ENCODE assay signal across 8 cellular contexts in the genomic region with DNA sequence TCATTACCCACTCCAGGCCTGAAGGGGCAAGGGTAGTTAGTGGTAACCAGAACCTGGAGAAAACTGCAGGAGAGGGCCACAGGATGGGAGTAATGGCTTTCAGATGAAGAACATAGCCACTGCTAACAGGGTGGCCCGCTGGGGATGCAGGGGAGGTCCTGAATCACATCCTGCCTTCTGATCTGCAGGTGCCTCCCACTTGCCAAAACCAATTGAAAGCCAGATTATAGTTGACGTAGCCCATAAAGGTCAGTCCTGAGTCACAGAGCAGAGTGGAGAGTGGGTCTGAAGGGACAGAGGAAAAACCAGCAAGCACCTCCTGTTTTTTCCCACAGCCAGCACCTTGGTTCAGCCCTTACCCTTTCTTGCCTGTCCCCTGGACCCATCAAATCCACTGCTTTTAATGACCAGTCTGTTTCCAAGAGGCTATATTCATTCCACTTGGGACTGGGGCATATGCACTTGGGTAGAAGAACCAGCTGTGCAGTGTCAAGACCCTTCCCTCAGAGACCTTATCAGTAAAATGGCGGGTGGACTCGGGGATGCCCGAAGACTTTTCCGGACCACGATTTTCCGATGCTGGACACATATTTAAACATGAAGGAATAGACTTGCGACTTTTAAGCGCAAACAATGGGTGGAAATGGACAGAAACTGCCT. TPM values are rescaled to one million over a fixed set of nuclear protein-coding genes. Genes with fewer than 3 reads are reported as not detected.
DNase-seq lines count a peak whose midpoint lies in the region; ATAC-seq and TF ChIP-seq lines count a peak whose summit lies in the region.

No MANE protein-coding gene starts in this region.

- H3K4me3 ChIP-seq in choroid plexus epithelial cell (ENCODE audit: low read depth, low read length) = peak overlapping the region; percentile 80

- intact Hi-C loops in left colon (cut with DNase I, micrococcal nuclease) = no loop called here

- DNase-seq in EL = peak; percentile 93
- DNase-seq in HPDE6-E6E7 (ENCODE audit: extremely low spot score) = peak; percentile 85
- peak in 7 of 34 experiments; percentile 0 to 7 (median 2) for DNase-seq in T-cell
- DNase-seq in choroid plexus epithelial cell (ENCODE audit: low read depth) = peak; percentile 83
- DNase-seq in left colon = no peak
- peak; percentile 33 for DNase-seq in stimulated activated CD4-positive, alpha-beta T cell treated with anti-CD3 and anti-CD28 coated beads, Interleukin-4, amount 100 ng/mL, for 24 hours
- no peak for DNase-seq in SKM-1 (lab: John Stamatoyannopoulos, UW; ENCODE audit: unreplicated experiment)

- peak overlapping the region; percentile 80 to 88 (median 83) for H3K4me3 Mint-ChIP-seq in T-cell

- TF ChIP-seq CTCF in choroid plexus epithelial cell (conservative IDR thresholded peaks at IDR 0.05; ENCODE audit: low read depth, low read length) = peak; percentile 25

- no peaks in the 10 kb centered on the region for H3K36me3 Mint-ChIP-seq in T-cell

- peaks cover 3 to 9% (median 4%) of the 10 kb centered on the region in 3 donors for H3K9me3 Mint-ChIP-seq in T-cell

- H3K27me3 Mint-ChIP-seq in T-cell = peaks cover 46 to 51% of the 10 kb centered on the region in 2 donors

- POLR2A ChIA-PET in T-cell (lab: Charles Lee) = interaction anchor here in 1 of 2 donors (0.6 kb wide), 1 partner anchor 408 kb away, joined by 8 read pairs; no protein-coding TSS in a partner anchor

- ATAC-seq in T-cell (replicated peaks in 1 of 4) = peak; percentile 26 to 65 (median 34)
- peak; percentile 8 for ATAC-seq in left colon
- no peak for ATAC-seq in HG03280 (IDR thresholded peaks at IDR 0.05; ENCODE audit: unreplicated experiment)

- H3K4me1 Mint-ChIP-seq in T-cell = peaks cover 16 to 21% (median 19%) of the 10 kb centered on the region in 3 donors

- CTCF ChIA-PET in T-cell (lab: Charles Lee) = no interaction called here

- no peak overlapping the region for H3K27ac Mint-ChIP-seq in T-cell

RNA-seq across cellular contexts. Expression of a gene that starts 0.6 kb away (rescaled TPM):
- total RNA-seq in T-cell (1 to 10 TPM in 1 of 5 donors, under 1 TPM in 3, not detected in 1; 0.16 to 1.2 (median 0.29) TPM), left colon (under 1 TPM; 0.84 to 0.98 TPM)

RNA-seq across cellular contexts. Expression of a gene that starts 43.7 kb away (rescaled TPM):
- total RNA-seq in T-cell = 10 to 100 TPM; 46.9 to 65.3 (median 50.9) TPM
- total RNA-seq in left colon = 10 to 100 TPM; 51.5 to 58.2 TPM

Comparison
In these comparisons a context has a peak if more than half of its experiments do, and no peak if none do; other contexts are left out.
1. DNase-seq: peak in EL (single experiment), HPDE6-E6E7 (single experiment), choroid plexus epithelial cell (single experiment) and stimulated activated CD4-positive, alpha-beta T cell treated with anti-CD3 and anti-CD28 coated beads, Interleukin-4, amount 100 ng/mL, for 24 hours (single experiment); none in left colon (0 of 2) and SKM-1 (single experiment).